Comparison of ENCODE assay signal across 10 cellular contexts in genomic region chr4:1217366-1217765, GRCh38. TPM values are rescaled to one million over a fixed set of nuclear protein-coding genes. Genes with fewer than 3 reads are reported as not detected.
DNase-seq lines count a peak whose midpoint lies in the region; ATAC-seq and TF ChIP-seq lines count a peak whose summit lies in the region.
"Had no signal": no experiment of that assay in that cellular context is flagged by ENCODE, and none has a peak within 500 bp of the region (broad histone marks: within the 10 kb centered on the region; RNA-seq: fewer than 3 reads in every experiment).

No MANE protein-coding gene starts in this region.

- no peak for TF ChIP-seq POLR2A in upper lobe of left lung (IDR thresholded peaks at IDR 0.05)

- BruUV-seq in MCF 10A (replicated peaks; lab: Mats Ljungman, UMichigan) (no TSS peak), mammary epithelial cell (replicated peaks; lab: Mats Ljungman, UMichigan) (no TSS peak)

- dilution Hi-C loops in mammary epithelial cell (cut with HindIII; ENCODE audit: low sequenced_read_pairs), result no loop called here

- POLR2A ChIA-PET in MCF 10A (lab: Yijun Ruan, JAX), result no interaction called here

- CTCF ChIA-PET in MCF 10A (lab: Yijun Ruan, JAX), result interaction anchor here (0.8 to 1.1 kb wide), 2 partner anchors 87 to 88 kb away, joined by 3 to 5 read pairs; no protein-coding TSS in a partner anchor
- CTCF ChIA-PET in mammary epithelial cell (lab: Charles Lee; ENCODE audit: low non-redundant PET), result no interaction called here

- H3K9me3 Mint-ChIP-seq in MCF 10A (ENCODE audit: unreplicated experiment) (no peaks in the 10 kb centered on the region), glutamatergic neuron (ENCODE audit: unreplicated experiment) (peaks cover 7% of the 10 kb centered on the region), endodermal cell (no peaks in the 10 kb centered on the region)

- no peak overlapping the region for H3K4me3 ChIP-seq in mammary epithelial cell (replicated peaks in 1 of 3; ENCODE audit: insufficient read depth in 1 of 3, low read depth in 2 of 3, low read length in 3 of 3)
- H3K4me3 ChIP-seq in upper lobe of left lung, result no peak overlapping the region
- H3K4me3 ChIP-seq in endodermal cell (ENCODE audit: low read length), result no peak overlapping the region

- DNase-seq in MCF 10A (ENCODE audit: unreplicated experiment) (no peak), mammary epithelial cell (no peak), glutamatergic neuron (no peak), upper lobe of left lung (peak in 1 of 2 donors; percentile 79), mucosa of gallbladder (ENCODE audit: low spot score) (no peak), endodermal cell (no peak)
- DNase-seq: amniotic stem cell had no signal

- H3K4me1 Mint-ChIP-seq in MCF 10A (ENCODE audit: insufficient read depth, unreplicated experiment), result no peaks in the 10 kb centered on the region
- H3K4me1 Mint-ChIP-seq in glutamatergic neuron (ENCODE audit: low read depth, unreplicated experiment), result peaks cover 13% of the 10 kb centered on the region
- H3K4me1 Mint-ChIP-seq in endodermal cell, result no peaks in the 10 kb centered on the region

- TF ChIP-seq CTCF in MCF 10A (IDR thresholded peaks at IDR 0.05; ENCODE audit: unreplicated experiment), result no peak
- TF ChIP-seq CTCF in mammary epithelial cell (conservative IDR thresholded peaks at IDR 0.05 in 1 of 2, IDR thresholded peaks at IDR 0.05 in 1 of 2; ENCODE audit: extremely low read depth in 1 of 2, insufficient read depth in 1 of 2, low read depth in 1 of 2, low read length in 2 of 2), result no peak
- TF ChIP-seq CTCF in VCaP (conservative IDR thresholded peaks at IDR 0.05), result no peak
- no peak for TF ChIP-seq CTCF in glutamatergic neuron (IDR thresholded peaks at IDR 0.05; ENCODE audit: partially characterized antibody, unreplicated experiment)
- TF ChIP-seq CTCF in upper lobe of left lung (IDR thresholded peaks at IDR 0.05), result no peak
- TF ChIP-seq CTCF in endodermal cell (conservative IDR thresholded peaks at IDR 0.05), result no peak

- H3K79me2 ChIP-seq in mammary epithelial cell (ENCODE audit: insufficient read depth, low read length), result peaks cover 6% of the 10 kb centered on the region

- H4K20me1 ChIP-seq in mammary epithelial cell (ENCODE audit: insufficient read depth, low read length), result peaks cover 2% of the 10 kb centered on the region

- WGBS in mammary epithelial cell (ENCODE audit: low coverage, missing lambda C conversion rate), result 97% methylated on average over 26 of the region's 27 CpGs
- 85 to 94% methylated on average over 21 to 25 of the region's 27 CpGs for WGBS in upper lobe of left lung, 2 donors
- 94 to 98% methylated on average over 17 to 27 of the region's 27 CpGs for WGBS in endodermal cell (ENCODE audit: insufficient coverage in 1 of 2, insufficient read length in 1 of 2), 2 experiments

- H3K36me3 Mint-ChIP-seq in MCF 10A (ENCODE audit: insufficient read depth, unreplicated experiment), result peaks cover 51% of the 10 kb centered on the region
- peaks cover 19% of the 10 kb centered on the region for H3K36me3 Mint-ChIP-seq in glutamatergic neuron (ENCODE audit: unreplicated experiment)
- peaks cover 31% of the 10 kb centered on the region for H3K36me3 Mint-ChIP-seq in endodermal cell (ENCODE audit: low read depth)

- ATAC-seq in upper lobe of left lung (ENCODE audit: low FRiP score in 2 of 2), result no peak
- ATAC-seq in HG03439 (IDR thresholded peaks at IDR 0.05; ENCODE audit: unreplicated experiment), result no peak
- ATAC-seq: HCT116 had no signal

- no peak overlapping the region for H2AFZ ChIP-seq in mammary epithelial cell (ENCODE audit: low read depth, low read length)

- H3K9me3 ChIP-seq in mammary epithelial cell (replicated peaks; ENCODE audit: insufficient read depth, low read length), result no peaks in the 10 kb centered on the region
- H3K9me3 ChIP-seq in upper lobe of left lung, result no peaks in the 10 kb centered on the region
- H3K9me3 ChIP-seq in endodermal cell (ENCODE audit: control insufficient read depth, low read length), result no peaks in the 10 kb centered on the region

- TF ChIP-seq EP300 in upper lobe of left lung (IDR thresholded peaks at IDR 0.05), result no peak

- H3K36me3 ChIP-seq in mammary epithelial cell (ENCODE audit: insufficient read depth, low read length) (peaks cover 14% of the 10 kb centered on the region), upper lobe of left lung (peaks cover 8 to 73% (median 58%) of the 10 kb centered on the region in 4 donors), endodermal cell (ENCODE audit: control insufficient read depth, insufficient read depth, low read length) (peaks cover 33% of the 10 kb centered on the region)

- H3K9ac ChIP-seq in mammary epithelial cell (ENCODE audit: insufficient read depth, low read length) (no peak overlapping the region), endodermal cell (ENCODE audit: extremely low read depth, low read length, poor library complexity, severe bottlenecking) (no peak overlapping the region)

- H3K4me3 Mint-ChIP-seq in MCF 10A (ENCODE audit: unreplicated experiment) (no peak overlapping the region), glutamatergic neuron (ENCODE audit: unreplicated experiment) (no peak overlapping the region), endodermal cell (no peak overlapping the region)

- H3K27ac Mint-ChIP-seq in MCF 10A (ENCODE audit: low read depth, unreplicated experiment) (peak overlapping the region; percentile 64), glutamatergic neuron (ENCODE audit: unreplicated experiment) (peak overlapping the region; percentile 59), endodermal cell (no peak overlapping the region)

- in situ Hi-C loops in mammary epithelial cell (cut with MboI; ENCODE audit: low sequenced_read_pairs in 2 of 2), result no loop called here

- intact Hi-C loops in MCF 10A (cut with micrococcal nuclease) (no loop called here), mammary epithelial cell (cut with micrococcal nuclease) (no loop called here)

- H3K27me3 Mint-ChIP-seq in MCF 10A (ENCODE audit: insufficient read depth, unreplicated experiment) (no peaks in the 10 kb centered on the region), glutamatergic neuron (ENCODE audit: unreplicated experiment) (peaks cover 12% of the 10 kb centered on the region), endodermal cell (ENCODE audit: insufficient read depth) (no peaks in the 10 kb centered on the region)

- H3K4me1 ChIP-seq in mammary epithelial cell (ENCODE audit: insufficient read depth, low read length) (no peaks in the 10 kb centered on the region), upper lobe of left lung (peaks cover 28 to 48% (median 35%) of the 10 kb centered on the region in 4 donors), endodermal cell (ENCODE audit: control insufficient read depth, insufficient read depth, low read length) (no peaks in the 10 kb centered on the region)

- H3K27ac ChIP-seq in mammary epithelial cell (ENCODE audit: insufficient read depth, low read depth, low read length) (no peak overlapping the region), VCaP (peak overlapping the region; percentile 94), upper lobe of left lung (peak overlapping the region; percentile 36 to 83 (median 72)), endodermal cell (ENCODE audit: low read depth, low read length) (no peak overlapping the region)

- no peaks in the 10 kb centered on the region for H3K27me3 ChIP-seq in mammary epithelial cell (ENCODE audit: insufficient read depth, low read length)
- no peaks in the 10 kb centered on the region for H3K27me3 ChIP-seq in upper lobe of left lung
- H3K27me3 ChIP-seq in endodermal cell (ENCODE audit: control insufficient read depth, insufficient read depth, low read length, poor library complexity, severe bottlenecking), result no peaks in the 10 kb centered on the region

- no peak overlapping the region for H3K4me2 ChIP-seq in mammary epithelial cell (ENCODE audit: insufficient read depth, low read depth, low read length)

RNA-seq across cellular contexts. Expression of gene CTBP1, which starts 31.6 kb away (rescaled TPM):
- total RNA-seq in MCF 10A (2022) (133 and 152 TPM in 2 replicates), mammary epithelial cell (100 to 1,000 TPM; 127 to 237 TPM), glutamatergic neuron (ENCODE audit: unreplicated experiment) (302 TPM), upper lobe of left lung (100 to 1,000 TPM; 142 to 483 (median 213) TPM), mucosa of gallbladder (213 TPM), endodermal cell (100 to 1,000 TPM; 181 to 189 TPM)
- polyA plus RNA-seq in mammary epithelial cell, result 83.3 TPM
- polyA minus RNA-seq in mammary epithelial cell, result 32.7 TPM
- 145 TPM for polyA plus RNA-seq in endodermal cell (2013, experiment 1 of 2)
- 147 TPM for polyA plus RNA-seq in endodermal cell (2013, experiment 2 of 2)

RNA-seq across cellular contexts. Expression of gene SPON2, which starts 45.0 kb away (rescaled TPM):
- total RNA-seq in MCF 10A (2022) (0.54 and 0.64 TPM in 2 replicates), mammary epithelial cell (1 to 10 TPM in 1 of 2 donors, under 1 TPM in 1; 0.83 to 1.2 TPM), glutamatergic neuron (ENCODE audit: unreplicated experiment) (769 TPM), upper lobe of left lung (10 to 100 TPM; 23.2 to 81.3 (median 50.8) TPM), mucosa of gallbladder (52.0 TPM), endodermal cell (1 to 10 TPM; 1.4 to 2.6 TPM)
- polyA plus RNA-seq in mammary epithelial cell, result 0.11 TPM
- not detected for polyA minus RNA-seq in mammary epithelial cell
- 8.4 TPM for polyA plus RNA-seq in endodermal cell (2013, experiment 1 of 2)
- polyA plus RNA-seq in endodermal cell (2013, experiment 2 of 2), result 5.3 TPM

Comparison
In these comparisons a context has a peak if more than half of its experiments do, and no peak if none do; other contexts are left out.
1. H3K27ac ChIP-seq: peak in VCaP (single experiment) and upper lobe of left lung (4 of 4); none in mammary epithelial cell (single experiment) and endodermal cell (single experiment).